Comparison of ENCODE assay signal across 25 cellular contexts in genomic region chrX:68671221-68671620, GRCh38. TPM values are rescaled to one million over a fixed set of nuclear protein-coding genes. Genes with fewer than 3 reads are reported as not detected.
DNase-seq lines count a peak whose midpoint lies in the region; ATAC-seq and TF ChIP-seq lines count a peak whose summit lies in the region.
"Had no signal": no experiment of that assay in that cellular context is flagged by ENCODE, and none has a peak within 500 bp of the region (broad histone marks: within the 10 kb centered on the region; RNA-seq: fewer than 3 reads in every experiment).

No MANE protein-coding gene starts in this region.

- intact Hi-C loops in left ventricle myocardium inferior (cut with micrococcal nuclease) (no loop called here), upper lobe of right lung (cut with DNase I) (no loop called here)

- H3K4me3 ChIP-seq in left ventricle myocardium inferior (no peak overlapping the region), upper lobe of right lung (no peak overlapping the region)
- H3K4me3 ChIP-seq: GM23338, HAP-1, PC-9 had no signal

- H3K27me3 ChIP-seq in left ventricle myocardium inferior (ENCODE audit: low read depth), result no peaks in the 10 kb centered on the region
- no peaks in the 10 kb centered on the region for H3K27me3 ChIP-seq in upper lobe of right lung

- peaks cover 4% of the 10 kb centered on the region for H3K36me3 Mint-ChIP-seq in nephron (ENCODE audit: low read depth)
- H3K36me3 Mint-ChIP-seq: CD4-positive, alpha-beta memory T cell had no signal

- no peaks in the 10 kb centered on the region for H3K27me3 Mint-ChIP-seq in nephron (ENCODE audit: low read depth)
- H3K27me3 Mint-ChIP-seq: CD4-positive, alpha-beta memory T cell; IgD-negative memory B cell had no signal

- no peak for ATAC-seq in upper lobe of right lung
- no peak for ATAC-seq in HG03469 (IDR thresholded peaks at IDR 0.05; ENCODE audit: unreplicated experiment)
- ATAC-seq in GM19351 (IDR thresholded peaks at IDR 0.05; ENCODE audit: unreplicated experiment), result no peak
- ATAC-seq: GM23338 had no signal

- peaks cover 50% of the 10 kb centered on the region for H3K4me1 Mint-ChIP-seq in nephron
- H3K4me1 Mint-ChIP-seq: CD4-positive, alpha-beta memory T cell; IgD-negative memory B cell had no signal

- H3K27ac ChIP-seq in left ventricle myocardium inferior (replicated peaks) (peak overlapping the region; percentile 78), upper lobe of right lung (peak overlapping the region; percentile 11)
- H3K27ac ChIP-seq: KMS-11, PC-9 had no signal

- H3K9me3 ChIP-seq in left ventricle myocardium inferior (replicated peaks) (no peaks in the 10 kb centered on the region), upper lobe of right lung (no peaks in the 10 kb centered on the region)
- H3K9me3 ChIP-seq: HAP-1 had no signal

- peak overlapping the region; percentile 40 to 96 (median 96) for H3K27ac Mint-ChIP-seq in nephron
- H3K27ac Mint-ChIP-seq: CD4-positive, alpha-beta memory T cell; GM23338; HFFc6; IgD-negative memory B cell had no signal

- H3K4me3 Mint-ChIP-seq in nephron, result no peak overlapping the region
- H3K4me3 Mint-ChIP-seq: CD4-positive, alpha-beta memory T cell; GM23338; HFFc6; IgD-negative memory B cell had no signal

- H3K4me1 ChIP-seq in left ventricle myocardium inferior (peaks cover 16% of the 10 kb centered on the region), upper lobe of right lung (no peaks in the 10 kb centered on the region)
- H3K4me1 ChIP-seq: HAP-1 had no signal

- DNase-seq in dermis blood vessel endothelial cell (peak; percentile 24), left ventricle myocardium inferior (no peak), upper lobe of right lung (no peak), inferior parietal cortex (ENCODE audit: extremely low spot score) (no peak)
- DNase-seq: C1 segment of cervical spinal cord; CD4-positive, alpha-beta memory T cell; COR-L47; DMS53; HFFc6; MM.1S; NCI-H1048; NCI-H1417; NCI-H1694; NCI-H2029 treated with DMSO at 0.1 percent for 48 hours; NCI-H446 treated with DMSO at 0.1 percent for 48 hours; NCI-H526; PC-9; SHP77 had no signal

- no peak for TF ChIP-seq CTCF in left ventricle myocardium inferior (IDR thresholded peaks at IDR 0.05; ENCODE audit: borderline replicate concordance)
- no peak for TF ChIP-seq CTCF in nephron (IDR thresholded peaks at IDR 0.05; ENCODE audit: unreplicated experiment in 3 of 3)
- no peak for TF ChIP-seq CTCF in upper lobe of right lung (IDR thresholded peaks at IDR 0.05)

- H3K36me3 ChIP-seq in left ventricle myocardium inferior (no peaks in the 10 kb centered on the region), upper lobe of right lung (no peaks in the 10 kb centered on the region)
- H3K36me3 ChIP-seq: HAP-1 had no signal

- H3K9me3 Mint-ChIP-seq in nephron, result no peaks in the 10 kb centered on the region
- H3K9me3 Mint-ChIP-seq: GM23338, HFFc6, IgD-negative memory B cell had no signal

RNA-seq across cellular contexts. Expression of gene STARD8, which starts 23.8 kb away (rescaled TPM):
- total RNA-seq in dermis blood vessel endothelial cell (21.6 and 46.4 TPM in 2 replicates), left ventricle myocardium inferior (9.3 TPM), upper lobe of right lung (39.4 TPM)
